ENCODE assay signal across 14 cellular contexts in genomic region chr12:110108309-110109036, GRCh38. TPM values are rescaled to one million over a fixed set of nuclear protein-coding genes. Genes with fewer than 3 reads are reported as not detected.
DNase-seq lines count a peak whose midpoint lies in the region; ATAC-seq, FAIRE-seq and TF ChIP-seq lines count a peak whose summit lies in the region.
"Had no signal": no experiment of that assay in that cellular context is flagged by ENCODE, and none has a peak within 500 bp of the region (broad histone marks: within the 10 kb centered on the region; RNA-seq: fewer than 3 reads in every experiment).

No MANE protein-coding gene starts in this region.

- H3K36me3 Mint-ChIP-seq in progenitor cell of endocrine pancreas (ENCODE audit: insufficient read depth), result no peaks in the 10 kb centered on the region

- H3K4me3 ChIP-seq in heart left ventricle (peak overlapping the region in 1 of 12 donors; percentile 1), kidney (ENCODE audit: low read length in 2 of 2) (no peak overlapping the region), vagina (no peak overlapping the region)
- H3K4me3 ChIP-seq: PC-9 had no signal

- no peak overlapping the region for H3K9ac ChIP-seq in kidney (ENCODE audit: low read length in 2 of 2)

- H3K36me3 ChIP-seq in heart left ventricle (no peaks in the 10 kb centered on the region), kidney (ENCODE audit: control insufficient read depth in 1 of 2, insufficient read depth in 2 of 2, low read length in 2 of 2) (no peaks in the 10 kb centered on the region), vagina (no peaks in the 10 kb centered on the region)

- ATAC-seq in heart left ventricle, result no peak
- ATAC-seq in Right ventricle myocardium inferior, result no peak
- no peak for ATAC-seq in GM21737 (IDR thresholded peaks at IDR 0.05; ENCODE audit: unreplicated experiment)

- H3K27me3 ChIP-seq in heart left ventricle, result no peaks in the 10 kb centered on the region
- H3K27me3 ChIP-seq in vagina, result no peaks in the 10 kb centered on the region

- DNase-seq in heart left ventricle (no peak), Right ventricle myocardium inferior (ENCODE audit: missing footprints) (no peak), kidney (no peak), progenitor cell of endocrine pancreas (ENCODE audit: low spot score, unreplicated experiment) (no peak), vagina (ENCODE audit: extremely low spot score in 2 of 2) (no peak), NCI-H1048 (lab: John Stamatoyannopoulos, UW) (no peak), NCI-H524 (lab: John Stamatoyannopoulos, UW) (no peak)
- DNase-seq: activated naive CD4-positive, alpha-beta T cell treated with anti-CD3 and anti-CD28 coated beads for 36 hours; MM.1S; T-helper 9 cell had no signal

- H3K4me3 Mint-ChIP-seq in progenitor cell of endocrine pancreas (ENCODE audit: low read depth), result peak overlapping the region; percentile 4
- H3K4me3 Mint-ChIP-seq: activated naive CD4-positive, alpha-beta T cell treated with anti-CD3 and anti-CD28 coated beads for 36 hours had no signal

- no peaks in the 10 kb centered on the region for H3K9me3 Mint-ChIP-seq in progenitor cell of endocrine pancreas (ENCODE audit: low read depth)
- H3K9me3 Mint-ChIP-seq: activated naive CD4-positive, alpha-beta T cell treated with anti-CD3 and anti-CD28 coated beads for 36 hours had no signal

- intact Hi-C loops in heart left ventricle (cut with DNase I), result loop anchor here in 6 of 10 donors (5.0 to 10.0 kb wide), 7 partner anchors 66 to 216 kb away; partner anchors contain the start of gene ATP2A2 (in 5 of the 6)
- intact Hi-C loops in Right ventricle myocardium inferior (cut with DNase I), result loop anchor here (2.0 to 10.0 kb wide), 2 partner anchors 138 to 176 kb away; partner anchors contain the start of gene ATP2A2
- intact Hi-C loops in kidney (cut with DNase I), result no loop called here
- intact Hi-C loops in vagina (cut with DNase I), result loop anchor here (5.0 kb wide), 2 partner anchors 114 to 174 kb away; partner anchors contain the start of gene ATP2A2

- TF ChIP-seq POLR2A in heart left ventricle (IDR thresholded peaks at IDR 0.05) (no peak), vagina (IDR thresholded peaks at IDR 0.05) (no peak)

- H3K9me3 ChIP-seq in heart left ventricle, result no peaks in the 10 kb centered on the region
- no peaks in the 10 kb centered on the region for H3K9me3 ChIP-seq in kidney (ENCODE audit: control insufficient read depth in 1 of 2, low read length in 2 of 2)
- H3K9me3 ChIP-seq in vagina, result no peaks in the 10 kb centered on the region

- H3K4me1 ChIP-seq in heart left ventricle (peaks cover 0 to 29% (median 25%) of the 10 kb centered on the region in 12 donors), kidney (ENCODE audit: control insufficient read depth in 1 of 2, insufficient read depth in 1 of 2, low read depth in 1 of 2, low read length in 2 of 2) (peaks cover 7 to 9% of the 10 kb centered on the region in 2 donors), vagina (peaks cover 59% of the 10 kb centered on the region)

- H3K27ac Mint-ChIP-seq in progenitor cell of endocrine pancreas, result peak overlapping the region; percentile 95
- H3K27ac Mint-ChIP-seq: activated naive CD4-positive, alpha-beta T cell treated with anti-CD3 and anti-CD28 coated beads for 36 hours had no signal

- H3K27ac ChIP-seq in heart left ventricle (peak overlapping the region; percentile 71 to 91 (median 80)), kidney (ENCODE audit: low read depth in 2 of 2, low read length in 2 of 2) (peak overlapping the region; percentile 55 to 92), vagina (peak overlapping the region; percentile 80)
- H3K27ac ChIP-seq: PC-9 had no signal

- WGBS in heart left ventricle, 4 donors, result 67 to 75% (median 69%) methylated on average over 8 of the region's 8 CpGs

- no peak for TF ChIP-seq CTCF in heart left ventricle (IDR thresholded peaks at IDR 0.05)
- no peak for TF ChIP-seq CTCF in kidney (IDR thresholded peaks at IDR 0.05; ENCODE audit: borderline replicate concordance, extremely low read depth, insufficient read depth)
- TF ChIP-seq CTCF in progenitor cell of endocrine pancreas (IDR thresholded peaks at IDR 0.05; ENCODE audit: unreplicated experiment), result no peak
- TF ChIP-seq CTCF in vagina (IDR thresholded peaks at IDR 0.05), result no peak

- H3K4me1 Mint-ChIP-seq in progenitor cell of endocrine pancreas (ENCODE audit: low read depth), result peaks cover 21% of the 10 kb centered on the region

- peaks cover 2% of the 10 kb centered on the region for H3K27me3 Mint-ChIP-seq in progenitor cell of endocrine pancreas

- no peak for FAIRE-seq in kidney (lab: Jason Lieb, UNC)
- FAIRE-seq: colon, D721Med had no signal

RNA-seq across cellular contexts. Expression of gene IFT81, which starts 15.7 kb away (rescaled TPM):
- total RNA-seq in heart left ventricle (1 to 10 TPM; 6.1 to 9.8 (median 8.9) TPM), Right ventricle myocardium inferior (8.1 TPM), kidney (16.6 TPM), progenitor cell of endocrine pancreas (46.1 and 48.7 TPM in 2 replicates), vagina (18.2 TPM)
- polyA plus RNA-seq in heart left ventricle (1 to 10 TPM; 4.3 to 6.7 TPM), kidney (ENCODE audit: insufficient read depth, low read depth, low replicate concordance) (6.5 TPM)
